25 cellular contexts compared by ENCODE assay signal in the genomic region with DNA sequence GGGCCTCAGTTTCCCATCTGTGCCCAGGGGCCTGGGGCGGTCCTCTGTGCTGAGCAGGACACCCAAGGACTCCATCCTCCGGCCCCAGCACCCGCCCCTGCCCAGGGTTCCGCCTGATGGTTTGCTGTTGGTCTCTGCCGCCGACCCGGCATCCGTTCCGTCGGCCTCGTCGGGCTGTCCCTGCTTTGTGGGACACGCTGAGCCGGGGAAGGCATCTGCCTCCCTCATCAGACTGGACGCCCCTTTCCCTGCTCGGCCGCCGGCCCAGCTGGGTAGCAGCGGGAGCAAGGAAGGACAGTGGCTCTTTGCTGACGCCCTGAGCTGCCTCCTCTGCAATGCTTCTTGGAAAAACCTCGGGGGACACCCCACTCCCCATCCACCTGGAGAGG. TPM values are rescaled to one million over a fixed set of nuclear protein-coding genes. Genes with fewer than 3 reads are reported as not detected.
A peak's percentile ranks its signal among the peaks of the same experiment; 100 is the strongest.
DNase-seq lines count a peak whose midpoint lies in the region; ATAC-seq and TF ChIP-seq lines count a peak whose summit lies in the region.
"Had no signal": no experiment of that assay in that cellular context is flagged by ENCODE, and none has a peak within 500 bp of the region (broad histone marks: within the 10 kb centered on the region; RNA-seq: fewer than 3 reads in every experiment).

No MANE protein-coding gene starts in this region.

- H3K4me2 ChIP-seq in BLaER1 (peak overlapping the region; percentile 77), osteoblast (ENCODE audit: insufficient read depth, low read length) (peak overlapping the region; percentile 48)
- H3K4me2 ChIP-seq: SK-N-SH had no signal

- ATAC-seq in HG03520 (IDR thresholded peaks at IDR 0.05; ENCODE audit: unreplicated experiment) (no peak), left colon (no peak)
- ATAC-seq: right cardiac atrium, T-helper 17 cell had no signal

- H3K36me3 ChIP-seq in BLaER1 (peaks cover 40% of the 10 kb centered on the region), colonic mucosa (no peaks in the 10 kb centered on the region), osteoblast (ENCODE audit: insufficient read depth, low read length) (peaks cover 45% of the 10 kb centered on the region), stomach smooth muscle (ENCODE audit: control insufficient read depth in 2 of 2, insufficient read depth in 2 of 2, low read length in 2 of 2) (no peaks in the 10 kb centered on the region)

- intact Hi-C loops in colonic mucosa (cut with DNase I) = no loop called here
- intact Hi-C loops in left colon (cut with DNase I, micrococcal nuclease) = no loop called here

- TF ChIP-seq CTCF in colonic mucosa (IDR thresholded peaks at IDR 0.05) = no peak
- TF ChIP-seq CTCF in osteoblast (IDR thresholded peaks at IDR 0.05; ENCODE audit: extremely low read depth, low read depth, low read length) = no peak

- H3K9me3 ChIP-seq in BLaER1 (peaks cover 3% of the 10 kb centered on the region; the same call in 1 of the 2 replicates), colonic mucosa (no peaks in the 10 kb centered on the region), osteoblast (ENCODE audit: low read depth, low read length) (no peaks in the 10 kb centered on the region), stomach smooth muscle (ENCODE audit: control insufficient read depth in 2 of 2, low read length in 2 of 2) (no peaks in the 10 kb centered on the region)
- H3K9me3 ChIP-seq: Caco-2, SK-N-SH had no signal

- DNase-seq in colonic mucosa (no peak), osteoblast (ENCODE audit: insufficient read length, low spot score, missing footprints) (no peak), UCSD-AML1 (lab: John Stamatoyannopoulos, UW; ENCODE audit: unreplicated experiment) (no peak), SK-N-DZ (ENCODE audit: low spot score) (no peak), left colon (no peak)
- DNase-seq: activated CD4-positive, alpha-beta T cell treated with anti-CD3 and anti-CD28 coated beads, Interleukin-2, amount 10 ng/mL, durations not matched to agents 7 days and 5 days; activated naive CD4-positive, alpha-beta T cell treated with Interleukin-2 at 50 U/mL for 16 hours; activated T-cell treated with anti-CD3 and anti-CD28 coated beads, Interleukin-2, amount 50 U/mL, for 48 hours; C1 segment of cervical spinal cord; Caco-2; DMS79 treated with DMSO at 0.1 percent for 48 hours; GM23248; Kasumi-1; NCI-H1694 treated with DMSO at 0.1 percent for 48 hours; NCI-H526 treated with DMSO at 0.1 percent for 48 hours; SK-N-SH; stimulated activated CD4-positive, alpha-beta T cell treated with anti-CD3 and anti-CD28 coated beads, Interleukin-15, amount 100 ng/mL, for 24 hours; T-helper 17 cell had no signal

- no peak overlapping the region for H2AFZ ChIP-seq in osteoblast (ENCODE audit: low read length)

- H4K20me1 ChIP-seq in BLaER1 (peaks cover 93% of the 10 kb centered on the region), osteoblast (ENCODE audit: insufficient read depth, low read length) (peaks cover 81% of the 10 kb centered on the region)

- peaks cover 84% of the 10 kb centered on the region for H3K79me2 ChIP-seq in osteoblast (ENCODE audit: insufficient read depth, low read length)

- 0 out of 2 replicates have a peak overlapping the region, but pooled peaks have one; percentile 5 for H3K9ac ChIP-seq in BLaER1
- H3K9ac ChIP-seq in colonic mucosa (ENCODE audit: low read depth in 2 of 2, low read length in 2 of 2) = no peak overlapping the region
- peak overlapping the region; percentile 13 to 91 for H3K9ac ChIP-seq in stomach smooth muscle (ENCODE audit: low read length in 2 of 2)
- H3K9ac ChIP-seq: SK-N-SH had no signal

- H3K27me3 ChIP-seq in BLaER1 (no peaks in the 10 kb centered on the region), colonic mucosa (no peaks in the 10 kb centered on the region), osteoblast (ENCODE audit: insufficient read depth, low read length) (no peaks in the 10 kb centered on the region), stomach smooth muscle (ENCODE audit: control insufficient read depth in 1 of 2, insufficient read depth in 2 of 2, low read length in 2 of 2) (no peaks in the 10 kb centered on the region)

- H3K27ac ChIP-seq in BLaER1 (no peak overlapping the region), colonic mucosa (peak overlapping the region; percentile 82), osteoblast (ENCODE audit: low read depth, low read length) (no peak overlapping the region), stomach smooth muscle (ENCODE audit: low read length) (peak overlapping the region; percentile 92)

- peaks cover 70% of the 10 kb centered on the region for H3K4me1 ChIP-seq in BLaER1
- H3K4me1 ChIP-seq in colonic mucosa = no peaks in the 10 kb centered on the region
- H3K4me1 ChIP-seq in osteoblast (ENCODE audit: insufficient read depth, low read length) = peaks cover 47% of the 10 kb centered on the region
- peaks cover 96% of the 10 kb centered on the region for H3K4me1 ChIP-seq in stomach smooth muscle (ENCODE audit: control insufficient read depth, insufficient read depth, low read length)

- no peak overlapping the region for H3K4me3 ChIP-seq in BLaER1
- H3K4me3 ChIP-seq in colonic mucosa = no peak overlapping the region
- H3K4me3 ChIP-seq in osteoblast (ENCODE audit: insufficient read depth, low read length) = no peak overlapping the region
- peak overlapping the region in 1 of 2 donors; percentile 44 for H3K4me3 ChIP-seq in stomach smooth muscle (ENCODE audit: low read length in 2 of 2)

RNA-seq across cellular contexts. Expression of a gene that starts 39.5 kb away (rescaled TPM):
- total RNA-seq in colonic mucosa = 10 to 100 TPM; 18.5 to 18.9 TPM
- total RNA-seq in osteoblast = 38.6 and 46.0 TPM in 2 replicates
- polyA plus RNA-seq in SK-N-DZ (2014; cell fraction: cytosol; rRNA removed) = 12.9 and 14.3 TPM in 2 replicates
- polyA plus RNA-seq in SK-N-DZ (2014; cell fraction: nucleus; rRNA removed) = 17.7 and 19.5 TPM in 2 replicates
- total RNA-seq in left colon = 10 to 100 TPM; 11.3 to 16.9 TPM

RNA-seq across cellular contexts. Expression of a gene that starts 58.1 kb away (rescaled TPM):
- total RNA-seq in colonic mucosa (under 1 TPM in 1 of 2 donors, not detected in 1; 0.79 TPM), osteoblast (not detected in 2 replicates), left colon (under 1 TPM in 1 of 2 donors, not detected in 1; 0.92 TPM)
- polyA plus RNA-seq in SK-N-DZ (2014; cell fraction: cytosol; rRNA removed) = not detected in 2 replicates
- not detected in 2 replicates for polyA plus RNA-seq in SK-N-DZ (2014; cell fraction: nucleus; rRNA removed)
- total RNA-seq: activated CD4-positive, alpha-beta T cell treated with anti-CD3 and anti-CD28 coated beads, Interleukin-2, amount 10 ng/mL, durations not matched to agents 7 days and 5 days; Caco-2; GM23248; kidney epithelial cell; myocyte; right cardiac atrium; T-helper 17 cell; ureter had no signal
- polyA plus RNA-seq: GM23248, right cardiac atrium, SK-N-SH had no signal

Comparison
In these comparisons a context has a peak if more than half of its experiments do, and no peak if none do; other contexts are left out.
1. H3K27ac ChIP-seq: peak in colonic mucosa (single experiment) and stomach smooth muscle (single experiment); none in BLaER1 (single experiment) and osteoblast (single experiment).
2. H3K9ac ChIP-seq: peak in BLaER1 (single experiment) and stomach smooth muscle (2 of 2); none in colonic mucosa (0 of 2).